In genomic region chr10:33819206-33819605, GRCh38 we compare ENCODE assay signal across 15 cellular contexts.
"Had no signal": no experiment of that assay in that cellular context is flagged by ENCODE, and none has a peak within 500 bp of the region (broad histone marks: within the 10 kb centered on the region; RNA-seq: fewer than 3 reads in every experiment).

No MANE protein-coding gene starts in this region.

- H3K4me3 ChIP-seq: colonic mucosa, lung, skin epidermis, stomach, thoracic aorta had no signal

- H3K27ac ChIP-seq: colonic mucosa, foreskin keratinocyte, skin epidermis, stomach, thoracic aorta had no signal

- H3K4me3 Mint-ChIP-seq: activated naive CD8-positive, alpha-beta T cell treated with anti-CD3 and anti-CD28 coated beads, Interleukin-2, amount 50 U/mL, for 24 hours; naive thymus-derived CD4-positive, alpha-beta T cell; WTC11 had no signal

- DNase-seq: activated CD4-positive, alpha-beta T cell treated with anti-CD3 and anti-CD28 coated beads for 48 hours; activated CD8-positive, alpha-beta memory T cell treated with anti-CD3 and anti-CD28 coated beads for 24 hours; activated naive CD4-positive, alpha-beta T cell treated with Interleukin-2 at 50 U/mL for 16 hours; activated naive CD8-positive, alpha-beta T cell treated with anti-CD3 and anti-CD28 coated beads, Interleukin-2, amount 50 U/mL, for 24 hours; caudate nucleus; colonic mucosa; foreskin keratinocyte; left colon; naive thymus-derived CD4-positive, alpha-beta T cell; posterior cingulate gyrus; stomach had no signal

- H3K4me1 ChIP-seq: colonic mucosa, foreskin keratinocyte, stomach had no signal

- H3K27me3 ChIP-seq: colonic mucosa, foreskin keratinocyte, stomach had no signal

- H3K27ac Mint-ChIP-seq: activated naive CD8-positive, alpha-beta T cell treated with anti-CD3 and anti-CD28 coated beads, Interleukin-2, amount 50 U/mL, for 24 hours; naive thymus-derived CD4-positive, alpha-beta T cell; WTC11 had no signal

- H3K9me3 Mint-ChIP-seq: activated naive CD8-positive, alpha-beta T cell treated with anti-CD3 and anti-CD28 coated beads, Interleukin-2, amount 50 U/mL, for 24 hours had no signal

- H3K36me3 ChIP-seq: colonic mucosa, stomach, thoracic aorta had no signal

- H3K27me3 Mint-ChIP-seq: activated naive CD8-positive, alpha-beta T cell treated with anti-CD3 and anti-CD28 coated beads, Interleukin-2, amount 50 U/mL, for 24 hours had no signal

- H3K36me3 Mint-ChIP-seq: naive thymus-derived CD4-positive, alpha-beta T cell had no signal

- ATAC-seq: activated naive CD8-positive, alpha-beta T cell treated with anti-CD3 and anti-CD28 coated beads, Interleukin-2, amount 50 U/mL, for 24 hours; foreskin keratinocyte; left colon; naive thymus-derived CD4-positive, alpha-beta T cell; WTC11 had no signal

- H3K9me3 ChIP-seq: colonic mucosa, stomach, thoracic aorta had no signal
